Comparison of ENCODE assay signal across 11 cellular contexts in genomic region chr2:151334082-151334815, GRCh38. TPM values are rescaled to one million over a fixed set of nuclear protein-coding genes. Genes with fewer than 3 reads are reported as not detected.
A peak's percentile ranks its signal among the peaks of the same experiment; 100 is the strongest.
DNase-seq lines count a peak whose midpoint lies in the region; ATAC-seq and TF ChIP-seq lines count a peak whose summit lies in the region.
"Had no signal": no experiment of that assay in that cellular context is flagged by ENCODE, and none has a peak within 500 bp of the region (broad histone marks: within the 10 kb centered on the region; RNA-seq: fewer than 3 reads in every experiment).

No MANE protein-coding gene starts in this region.

- no peak overlapping the region for H3K27ac Mint-ChIP-seq in activated CD8-positive, alpha-beta T cell treated with anti-CD3 and anti-CD28 coated beads, Interleukin-2, amount 10 ng/mL, durations not matched to agents 7 days and 5 days

- peaks cover 23% of the 10 kb centered on the region for H3K4me1 ChIP-seq in adipocyte (ENCODE audit: control insufficient read depth, insufficient read depth, low read length)
- H3K4me1 ChIP-seq in heart left ventricle, result peaks cover 0 to 11% (median 0%) of the 10 kb centered on the region in 12 donors

- no peak overlapping the region for H3K9ac ChIP-seq in adipocyte (ENCODE audit: low read length)

- no peak overlapping the region for H3K4me3 ChIP-seq in HFF-Myc (replicated peaks; ENCODE audit: low read depth, low read length)
- H3K4me3 ChIP-seq in adipocyte (ENCODE audit: low read length), result no peak overlapping the region
- no peak overlapping the region for H3K4me3 ChIP-seq in heart left ventricle
- H3K4me3 ChIP-seq: lung had no signal

- H3K9me3 Mint-ChIP-seq in activated CD8-positive, alpha-beta T cell treated with anti-CD3 and anti-CD28 coated beads, Interleukin-2, amount 10 ng/mL, durations not matched to agents 7 days and 5 days (ENCODE audit: insufficient read depth), result no peaks in the 10 kb centered on the region

- CTCF ChIA-PET in activated CD8-positive, alpha-beta T cell treated with anti-CD3 and anti-CD28 coated beads, Interleukin-2, amount 10 ng/mL, durations not matched to agents 7 days and 5 days (lab: Charles Lee), result no interaction called here

- intact Hi-C loops in heart left ventricle (cut with DNase I), result no loop called here

- ATAC-seq in heart left ventricle (peak in 3 of 4 donors; percentile 74 to 92 (median 78)), GM21367 (IDR thresholded peaks at IDR 0.05; ENCODE audit: unreplicated experiment) (no peak)
- no peak for ATAC-seq in activated CD8-positive, alpha-beta T cell treated with anti-CD3 and anti-CD28 coated beads, Interleukin-2, amount 10 ng/mL, durations not matched to agents 7 days and 5 days

- H3K36me3 ChIP-seq in adipocyte (ENCODE audit: control insufficient read depth, insufficient read depth, low read length, severe bottlenecking), result no peaks in the 10 kb centered on the region
- no peaks in the 10 kb centered on the region for H3K36me3 ChIP-seq in heart left ventricle

- no peak for TF ChIP-seq POLR2A in heart left ventricle (IDR thresholded peaks at IDR 0.05)

- 48 to 66% (median 59%) methylated on average over 3 of the region's 3 CpGs for WGBS in heart left ventricle, 4 donors

- H3K4me1 Mint-ChIP-seq in activated CD8-positive, alpha-beta T cell treated with anti-CD3 and anti-CD28 coated beads, Interleukin-2, amount 10 ng/mL, durations not matched to agents 7 days and 5 days (ENCODE audit: low read depth), result peaks cover 12% of the 10 kb centered on the region

- peak overlapping the region in 8 of 12 donors; percentile 0 to 57 (median 44) for H3K27ac ChIP-seq in heart left ventricle

- H3K9me3 ChIP-seq in adipocyte (ENCODE audit: control insufficient read depth, low read length) (peaks cover 10% of the 10 kb centered on the region), heart left ventricle (peaks cover 0 to 8% (median 0%) of the 10 kb centered on the region in 12 donors)

- DNase-seq in HFF-Myc (ENCODE audit: extremely low read depth, low read depth) (peak; percentile 90), adipocyte (ENCODE audit: low read depth) (peak; percentile 94), heart left ventricle (peak in 1 of 5 donors; percentile 28), stromal cell of bone marrow (ENCODE audit: low read depth) (peak; percentile 93), NCI-H526 (lab: John Stamatoyannopoulos, UW) (no peak)
- DNase-seq in activated CD8-positive, alpha-beta T cell treated with anti-CD3 and anti-CD28 coated beads, Interleukin-2, amount 10 ng/mL, durations not matched to agents 7 days and 5 days, result no peak
- DNase-seq in activated effector memory CD4-positive, alpha-beta T cell treated with Interleukin-2 at 50 U/mL for 16 hours, result no peak
- DNase-seq: effector CD8-positive, alpha-beta T cell had no signal

- POLR2A ChIA-PET in activated CD8-positive, alpha-beta T cell treated with anti-CD3 and anti-CD28 coated beads, Interleukin-2, amount 10 ng/mL, durations not matched to agents 7 days and 5 days (lab: Charles Lee), result no interaction called here

- H3K4me3 Mint-ChIP-seq in activated CD8-positive, alpha-beta T cell treated with anti-CD3 and anti-CD28 coated beads, Interleukin-2, amount 10 ng/mL, durations not matched to agents 7 days and 5 days, result no peak overlapping the region

- H3K27me3 ChIP-seq in adipocyte (replicated peaks; ENCODE audit: control insufficient read depth, insufficient read depth, low read length), result no peaks in the 10 kb centered on the region
- H3K27me3 ChIP-seq in heart left ventricle, result no peaks in the 10 kb centered on the region

- H3K36me3 Mint-ChIP-seq in activated CD8-positive, alpha-beta T cell treated with anti-CD3 and anti-CD28 coated beads, Interleukin-2, amount 10 ng/mL, durations not matched to agents 7 days and 5 days (ENCODE audit: low read depth), result no peaks in the 10 kb centered on the region

- no peak for TF ChIP-seq CTCF in HFF-Myc (IDR thresholded peaks at IDR 0.05; ENCODE audit: low read depth, low read length, missing control alignments)
- TF ChIP-seq CTCF in heart left ventricle (IDR thresholded peaks at IDR 0.05), result no peak

- peaks cover 21% of the 10 kb centered on the region for H3K27me3 Mint-ChIP-seq in activated CD8-positive, alpha-beta T cell treated with anti-CD3 and anti-CD28 coated beads, Interleukin-2, amount 10 ng/mL, durations not matched to agents 7 days and 5 days (ENCODE audit: low read depth)

RNA-seq across cellular contexts. Expression of gene TNFAIP6, which starts 23.1 kb away (rescaled TPM):
- 1 to 10 TPM; 1.6 to 8.1 (median 2.6) TPM for total RNA-seq in heart left ventricle
- polyA plus RNA-seq in heart left ventricle, result 1 to 10 TPM; 1.7 to 4.3 TPM
- not detected for total RNA-seq in activated CD8-positive, alpha-beta T cell treated with anti-CD3 and anti-CD28 coated beads, Interleukin-2, amount 10 ng/mL, durations not matched to agents 7 days and 5 days
- total RNA-seq: T-helper 2 cell treated with Interferon-gamma antibody and Interleukin-4, amounts not matched to agents 100 ng/mL and 5 ng/mL, for 36 hours had no signal

RNA-seq across cellular contexts. Expression of gene NMI, which starts 44.8 kb away (rescaled TPM):
- total RNA-seq in heart left ventricle, result 10 to 100 TPM in 1 of 9 donors, 1 to 10 TPM in 8; 1.7 to 15.9 (median 3.7) TPM
- polyA plus RNA-seq in heart left ventricle, result 1 to 10 TPM; 2.4 to 5.1 TPM
- total RNA-seq in activated CD8-positive, alpha-beta T cell treated with anti-CD3 and anti-CD28 coated beads, Interleukin-2, amount 10 ng/mL, durations not matched to agents 7 days and 5 days, result 10 to 100 TPM; 62.2 to 70.2 TPM

Comparison
In these comparisons a context has a peak if more than half of its experiments do, and no peak if none do; other contexts are left out.
1. DNase-seq: peak in HFF-Myc (single experiment), adipocyte (single experiment) and stromal cell of bone marrow (single experiment); none in activated CD8-positive, alpha-beta T cell treated with anti-CD3 and anti-CD28 coated beads, Interleukin-2, amount 10 ng/mL, durations not matched to agents 7 days and 5 days (single experiment), NCI-H526 (0 of 2) and activated effector memory CD4-positive, alpha-beta T cell treated with Interleukin-2 at 50 U/mL for 16 hours (single experiment).
2. ATAC-seq: peak in heart left ventricle (3 of 4); none in GM21367 (single experiment) and activated CD8-positive, alpha-beta T cell treated with anti-CD3 and anti-CD28 coated beads, Interleukin-2, amount 10 ng/mL, durations not matched to agents 7 days and 5 days (single experiment).